In genomic region chr12:109878749-109879148, GRCh38 we compare ENCODE assay signal across 8 cellular contexts. TPM values are rescaled to one million over a fixed set of nuclear protein-coding genes. Genes with fewer than 3 reads are reported as not detected.
A peak's percentile ranks its signal among the peaks of the same experiment; 100 is the strongest.
DNase-seq lines count a peak whose midpoint lies in the region; ATAC-seq and TF ChIP-seq lines count a peak whose summit lies in the region.

No MANE protein-coding gene starts in this region.

- no peaks in the 10 kb centered on the region for H3K9me2 ChIP-seq in GM23248 (ENCODE audit: insufficient read depth)

- H2AFZ ChIP-seq in GM23248 = no peak overlapping the region; the same call in 1 of the 2 replicates

- H3K4me2 ChIP-seq in GM23248 (ENCODE audit: unreplicated experiment) = peak overlapping the region; percentile 98

- peaks cover 6% of the 10 kb centered on the region; the same call in 1 of the 2 replicates for H3F3A ChIP-seq in GM23248 (ENCODE audit: insufficient read depth)

- H3K9me3 ChIP-seq in GM23248 (ENCODE audit: low read depth) = no peaks in the 10 kb centered on the region
- no peaks in the 10 kb centered on the region for H3K9me3 ChIP-seq in SK-N-MC (ENCODE audit: low read depth, low read length)
- H3K9me3 ChIP-seq in esophagus squamous epithelium = no peaks in the 10 kb centered on the region
- no peaks in the 10 kb centered on the region for H3K9me3 ChIP-seq in prostate gland

- WGBS in GM23248 (ENCODE audit: low coverage in 1 of 2, low lambda C conversion rate in 2 of 2, missing lambda C conversion rate in 2 of 2), 2 experiments = 55 to 57% methylated on average over 7 of the region's 7 CpGs
- 34 to 47% methylated on average over 5 to 7 of the region's 7 CpGs for WGBS in esophagus squamous epithelium, 2 donors
- WGBS in prostate gland = 32% methylated on average over 7 of the region's 7 CpGs

- H3K4me3 ChIP-seq in GM23248 (peak overlapping the region; percentile 98), SK-N-MC (peak overlapping the region; percentile 92; the same call in 1 of the 2 replicates), esophagus squamous epithelium (peak overlapping the region; percentile 66 to 94 (median 79)), prostate gland (peak overlapping the region; percentile 68 to 78)

- peak in 2 of 4 donors; percentile 52 for TF ChIP-seq POLR2A in esophagus squamous epithelium (IDR thresholded peaks at IDR 0.05)
- peak; percentile 45 for TF ChIP-seq POLR2A in prostate gland (IDR thresholded peaks at IDR 0.05)
- no peak for TF ChIP-seq POLR2A in GM18505 (IDR thresholded peaks at IDR 0.05; ENCODE audit: borderline replicate concordance, extremely low read depth, insufficient read depth, insufficient read length)

- no peaks in the 10 kb centered on the region for H3K27me3 ChIP-seq in GM23248 (replicated peaks; ENCODE audit: insufficient read depth)
- H3K27me3 ChIP-seq in esophagus squamous epithelium = no peaks in the 10 kb centered on the region
- no peaks in the 10 kb centered on the region for H3K27me3 ChIP-seq in prostate gland (replicated peaks; ENCODE audit: insufficient read depth)

- H3K36me3 ChIP-seq in GM23248 (ENCODE audit: low read depth) = no peaks in the 10 kb centered on the region
- no peaks in the 10 kb centered on the region for H3K36me3 ChIP-seq in SK-N-MC (ENCODE audit: insufficient read depth, low read length)
- peaks cover 0 to 6% (median 0%) of the 10 kb centered on the region in 3 donors for H3K36me3 ChIP-seq in esophagus squamous epithelium
- H3K36me3 ChIP-seq in prostate gland = no peaks in the 10 kb centered on the region

- intact Hi-C loops in esophagus squamous epithelium (cut with DNase I) = no loop called here
- intact Hi-C loops in prostate gland (cut with DNase I) = no loop called here

- H4K20me1 ChIP-seq in GM23248 (ENCODE audit: insufficient read depth) = no peaks in the 10 kb centered on the region

- in situ Hi-C loops in GM23248 (cut with MboI) = no loop called here

- peaks cover 63% of the 10 kb centered on the region for H3K79me2 ChIP-seq in GM23248 (ENCODE audit: insufficient read depth)

- TF ChIP-seq CTCF in esophagus squamous epithelium (IDR thresholded peaks at IDR 0.05) (no peak), prostate gland (IDR thresholded peaks at IDR 0.05) (no peak)

- H3K9ac ChIP-seq in GM23248 (peak overlapping the region; percentile 81), SK-N-MC (ENCODE audit: insufficient read length) (no peak overlapping the region)

- ATAC-seq in GM18505 (IDR thresholded peaks at IDR 0.05; ENCODE audit: unreplicated experiment) = no peak

- H3K4me1 ChIP-seq in GM23248 (ENCODE audit: insufficient read depth) = peaks cover 25% of the 10 kb centered on the region
- peaks cover 30 to 91% (median 42%) of the 10 kb centered on the region in 3 donors for H3K4me1 ChIP-seq in esophagus squamous epithelium
- H3K4me1 ChIP-seq in prostate gland (replicated peaks) = peaks cover 10% of the 10 kb centered on the region

- peak; percentile 30 for DNase-seq in GM23248
- DNase-seq in SK-N-MC (ENCODE audit: low read depth, low spot score) = no peak
- DNase-seq in esophagus squamous epithelium (lab: John Stamatoyannopoulos, UW) = no peak
- no peak for DNase-seq in prostate gland (ENCODE audit: low spot score)
- DNase-seq in GDM1 (lab: John Stamatoyannopoulos, UW) = no peak
- DNase-seq in NCI-H1105 treated with DMSO at 0.1 percent for 48 hours (lab: John Stamatoyannopoulos, UW) = no peak
- DNase-seq in activated CD4-positive, alpha-beta T cell treated with anti-CD3 and anti-CD28 coated beads for 1 hour = no peak

- H3K27ac ChIP-seq in GM23248 = no peak overlapping the region
- H3K27ac ChIP-seq in SK-N-MC = no peak overlapping the region
- H3K27ac ChIP-seq in esophagus squamous epithelium = peak overlapping the region; percentile 91 to 98 (median 94)
- peak overlapping the region; percentile 82 to 83 for H3K27ac ChIP-seq in prostate gland

RNA-seq across cellular contexts. Expression of gene GLTP, which starts 1.6 kb away (rescaled TPM):
- total RNA-seq in GM23248 (2014; rRNA removed; shearing (Covaris generic)) = 62.2 and 96.5 TPM in 2 replicates
- 92.8 and 96.0 TPM in 2 replicates for polyA plus RNA-seq in GM23248 (2016; fragmentation: Nextera tagmentation; extraction: Ambion mirVana)
- total RNA-seq in esophagus squamous epithelium = 100 to 1,000 TPM; 315 to 901 (median 457) TPM
- total RNA-seq in prostate gland = 10 to 100 TPM; 67.2 to 87.1 TPM

RNA-seq across cellular contexts. Expression of gene TCHP, which starts 21.3 kb away (rescaled TPM):
- 11.7 and 14.7 TPM in 2 replicates for total RNA-seq in GM23248 (2014; rRNA removed; shearing (Covaris generic))
- polyA plus RNA-seq in GM23248 (2016; fragmentation: Nextera tagmentation; extraction: Ambion mirVana) = 9.7 and 11.5 TPM in 2 replicates
- total RNA-seq in esophagus squamous epithelium = 10 to 100 TPM; 15.7 to 31.7 (median 20.0) TPM
- total RNA-seq in prostate gland = 10 to 100 TPM; 18.9 to 26.3 TPM

RNA-seq across cellular contexts. Expression of gene TRPV4, which starts 45.6 kb away (rescaled TPM):
- total RNA-seq in GM23248 (2014; rRNA removed; shearing (Covaris generic)) = 0.65 and 1.6 TPM in 2 replicates
- 2.6 and 2.9 TPM in 2 replicates for polyA plus RNA-seq in GM23248 (2016; fragmentation: Nextera tagmentation; extraction: Ambion mirVana)
- total RNA-seq in esophagus squamous epithelium (1 to 10 TPM; 2.8 to 7.5 (median 4.8) TPM), prostate gland (1 to 10 TPM; 4.6 to 8.0 TPM)

Comparison
In these comparisons a context has a peak if more than half of its experiments do, and no peak if none do; other contexts are left out.
1. H3K27ac ChIP-seq: peak in esophagus squamous epithelium (4 of 4) and prostate gland (2 of 2); none in GM23248 (single experiment) and SK-N-MC (single experiment).
2. Peak in every context shown above with its lines, with median percentiles within 50 percentile points of each other: H3K4me3 ChIP-seq.